Comparison of ENCODE assay signal across 10 cellular contexts in the genomic region with DNA sequence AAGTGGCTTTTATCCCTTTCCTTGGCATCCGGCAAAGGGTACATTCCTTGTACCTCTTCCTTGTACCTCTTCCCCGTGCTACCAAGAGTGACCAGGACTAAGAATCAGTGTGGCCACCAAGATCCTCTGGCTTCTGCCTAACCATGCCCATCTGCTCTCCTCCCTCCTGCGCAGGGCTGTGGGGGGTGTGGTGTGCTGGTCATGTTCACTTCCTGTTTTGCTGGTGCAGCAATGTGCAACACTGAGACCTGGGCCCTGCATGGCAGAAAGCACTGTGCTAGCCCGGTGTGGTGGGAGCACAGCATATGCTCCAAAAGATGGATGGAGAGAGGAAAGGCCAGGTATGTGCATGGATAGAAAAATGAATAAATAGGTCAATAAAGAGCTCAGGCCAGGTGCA. TPM values are rescaled to one million over a fixed set of nuclear protein-coding genes. Genes with fewer than 3 reads are reported as not detected.
DNase-seq lines count a peak whose midpoint lies in the region; ATAC-seq and TF ChIP-seq lines count a peak whose summit lies in the region.
"Had no signal": no experiment of that assay in that cellular context is flagged by ENCODE, and none has a peak within 500 bp of the region (broad histone marks: within the 10 kb centered on the region; RNA-seq: fewer than 3 reads in every experiment).

No MANE protein-coding gene starts in this region.

- no peak overlapping the region for H3K27ac ChIP-seq in mammary epithelial cell (ENCODE audit: insufficient read depth, low read depth, low read length)
- H3K27ac ChIP-seq: KMS-11 had no signal

- intact Hi-C loops in mammary epithelial cell (cut with micrococcal nuclease) = no loop called here

- no peaks in the 10 kb centered on the region for H3K9me3 Mint-ChIP-seq in stimulated activated memory B cell treated with anti-CD40 and anti-IgM and Interleukin-4, amounts not matched to agents 10 μg/mL and 1 μg/mL and 100 μg/mL, for 72 hours

- no peaks in the 10 kb centered on the region for H3K79me2 ChIP-seq in mammary epithelial cell (ENCODE audit: insufficient read depth, low read length)

- H2AFZ ChIP-seq in mammary epithelial cell (ENCODE audit: low read depth, low read length) = no peak overlapping the region

- H3K9ac ChIP-seq in mammary epithelial cell (ENCODE audit: insufficient read depth, low read length) = no peak overlapping the region
- H3K9ac ChIP-seq: KMS-11 had no signal

- no peaks in the 10 kb centered on the region for H3K27me3 Mint-ChIP-seq in stimulated activated memory B cell treated with anti-CD40 and anti-IgM and Interleukin-4, amounts not matched to agents 10 μg/mL and 1 μg/mL and 100 μg/mL, for 72 hours

- no peaks in the 10 kb centered on the region for H3K36me3 Mint-ChIP-seq in stimulated activated memory B cell treated with anti-CD40 and anti-IgM and Interleukin-4, amounts not matched to agents 10 μg/mL and 1 μg/mL and 100 μg/mL, for 72 hours

- H3K4me1 Mint-ChIP-seq in stimulated activated memory B cell treated with anti-CD40 and anti-IgM and Interleukin-4, amounts not matched to agents 10 μg/mL and 1 μg/mL and 100 μg/mL, for 72 hours = peaks cover 17% of the 10 kb centered on the region

- dilution Hi-C loops in mammary epithelial cell (cut with HindIII; ENCODE audit: low sequenced_read_pairs) = no loop called here

- no peak overlapping the region for H3K4me2 ChIP-seq in mammary epithelial cell (ENCODE audit: insufficient read depth, low read depth, low read length)
- H3K4me2 ChIP-seq: KMS-11 had no signal

- H3K4me3 Mint-ChIP-seq in stimulated activated memory B cell treated with anti-CD40 and anti-IgM and Interleukin-4, amounts not matched to agents 10 μg/mL and 1 μg/mL and 100 μg/mL, for 72 hours = peak overlapping the region; percentile 9

- no TSS peak for BruUV-seq in mammary epithelial cell (replicated peaks; lab: Mats Ljungman, UMichigan)

- H3K36me3 ChIP-seq in mammary epithelial cell (ENCODE audit: insufficient read depth, low read length) = no peaks in the 10 kb centered on the region

- H4K20me1 ChIP-seq in mammary epithelial cell (ENCODE audit: insufficient read depth, low read length) = no peaks in the 10 kb centered on the region

- CTCF ChIA-PET in mammary epithelial cell (lab: Charles Lee; ENCODE audit: low non-redundant PET) = no interaction called here

- ATAC-seq in stimulated activated memory B cell treated with anti-CD40 and anti-IgM and Interleukin-4, amounts not matched to agents 10 μg/mL and 1 μg/mL and 100 μg/mL, for 72 hours = peak; percentile 89
- ATAC-seq in omental fat pad (ENCODE audit: low FRiP score) = no peak
- no peak for ATAC-seq in HG02981 (IDR thresholded peaks at IDR 0.05; ENCODE audit: unreplicated experiment)

- no peaks in the 10 kb centered on the region for H3K9me3 ChIP-seq in mammary epithelial cell (replicated peaks; ENCODE audit: insufficient read depth, low read length)

- in situ Hi-C loops in mammary epithelial cell (cut with MboI; ENCODE audit: low sequenced_read_pairs in 2 of 2) = no loop called here

- DNase-seq in SIG-M5 treated with dmso at 0.1 percent for 504 hours (lab: John Stamatoyannopoulos, UW; ENCODE audit: unreplicated experiment) (peak; percentile 28), SIG-M5 (lab: John Stamatoyannopoulos, UW) (no peak), NOMO-1 treated with dmso at 0.1 percent for 144 hours (lab: John Stamatoyannopoulos, UW; ENCODE audit: unreplicated experiment) (peak; percentile 61), omental fat pad (ENCODE audit: low spot score) (no peak), mammary epithelial cell (no peak)
- peak; percentile 23 for DNase-seq in activated effector memory CD4-positive, alpha-beta T cell treated with Interleukin-2 at 50 U/mL for 16 hours
- DNase-seq: ACHN had no signal

- no peaks in the 10 kb centered on the region for H3K27me3 ChIP-seq in mammary epithelial cell (ENCODE audit: insufficient read depth, low read length)

- 91% methylated on average over 4 of the region's 4 CpGs for WGBS in mammary epithelial cell (ENCODE audit: low coverage, missing lambda C conversion rate)

- no peak overlapping the region for H3K4me3 ChIP-seq in mammary epithelial cell (replicated peaks in 1 of 3; ENCODE audit: insufficient read depth in 1 of 3, low read depth in 2 of 3, low read length in 3 of 3)

- no peak for TF ChIP-seq CTCF in omental fat pad (IDR thresholded peaks at IDR 0.05)
- no peak for TF ChIP-seq CTCF in mammary epithelial cell (conservative IDR thresholded peaks at IDR 0.05 in 1 of 2, IDR thresholded peaks at IDR 0.05 in 1 of 2; ENCODE audit: extremely low read depth in 1 of 2, insufficient read depth in 1 of 2, low read depth in 1 of 2, low read length in 2 of 2)

- peak overlapping the region; percentile 71 for H3K27ac Mint-ChIP-seq in stimulated activated memory B cell treated with anti-CD40 and anti-IgM and Interleukin-4, amounts not matched to agents 10 μg/mL and 1 μg/mL and 100 μg/mL, for 72 hours

- H3K4me1 ChIP-seq in mammary epithelial cell (ENCODE audit: insufficient read depth, low read length) = no peaks in the 10 kb centered on the region

RNA-seq across cellular contexts. Expression of a gene that starts 33.3 kb away (rescaled TPM):
- total RNA-seq in omental fat pad (1 to 10 TPM; 3.8 to 7.6 (median 6.6) TPM), mammary epithelial cell (under 1 TPM; 0.17 to 0.35 TPM)
- polyA plus RNA-seq in mammary epithelial cell = 0.11 TPM
- not detected for polyA minus RNA-seq in mammary epithelial cell

Comparison
In these comparisons a context has a peak if more than half of its experiments do, and no peak if none do; other contexts are left out.
1. DNase-seq: peak in SIG-M5 treated with dmso at 0.1 percent for 504 hours (single experiment), NOMO-1 treated with dmso at 0.1 percent for 144 hours (single experiment) and activated effector memory CD4-positive, alpha-beta T cell treated with Interleukin-2 at 50 U/mL for 16 hours (single experiment); none in SIG-M5 (single experiment), omental fat pad (single experiment) and mammary epithelial cell (single experiment).